ENCODE assay signal across 21 cellular contexts in the genomic region with DNA sequence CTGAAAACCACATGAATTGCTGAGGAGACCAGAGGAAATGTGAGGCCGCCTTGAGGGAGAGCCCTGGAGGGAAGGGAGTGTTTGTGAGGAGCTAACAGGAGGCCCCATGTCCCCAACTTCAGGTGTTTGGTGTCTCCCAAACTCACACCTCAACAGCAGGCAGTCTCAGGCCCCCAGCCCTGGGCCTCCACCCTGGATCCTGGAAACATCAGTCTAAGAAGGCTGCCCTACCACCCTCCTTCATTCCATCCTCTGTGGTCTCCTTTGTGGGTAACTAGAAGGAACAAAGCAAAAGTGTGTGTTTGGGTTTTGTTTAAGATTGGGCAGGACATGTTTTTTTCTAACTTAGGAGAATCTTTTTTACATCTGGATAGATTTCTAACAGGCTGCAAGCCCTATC.
DNase-seq lines count a peak whose midpoint lies in the region; ATAC-seq lines count a peak whose summit lies in the region.
"Had no signal": no experiment of that assay in that cellular context is flagged by ENCODE, and none has a peak within 500 bp of the region (broad histone marks: within the 10 kb centered on the region; RNA-seq: fewer than 3 reads in every experiment).

No MANE protein-coding gene starts in this region.

- DNase-seq in GDM1 (lab: John Stamatoyannopoulos, UW) (peak; percentile 65), memory B cell (ENCODE audit: low spot score in 2 of 2) (no peak), T-helper 9 cell (no peak)
- DNase-seq in Jurkat, Clone E6-1 (ENCODE audit: low read depth, low spot score) = peak; percentile 59
- DNase-seq: CD4-positive, alpha-beta memory T cell; DMS153; H7; HFFc6; NCI-H1105 treated with DMSO at 0.1 percent for 48 hours; NCI-H1694; NCI-H2081 treated with DMSO at 0.1 percent for 48 hours; NCI-H446 treated with DMSO at 0.1 percent for 48 hours; NK-92 treated with Interleukin-12 subunit alpha and Interleukin-12 subunit beta, amount 100 ng/mL, for 24 hours; Right ventricle myocardium superior; SW 1271 had no signal

- peak; percentile 14 for ATAC-seq in HG02852 (IDR thresholded peaks at IDR 0.05; ENCODE audit: unreplicated experiment)
- ATAC-seq in memory B cell (ENCODE audit: low read depth) = no peak
- ATAC-seq in HG03520 (IDR thresholded peaks at IDR 0.05; ENCODE audit: unreplicated experiment) = no peak
- no peak for ATAC-seq in GM19395 (IDR thresholded peaks at IDR 0.05; ENCODE audit: unreplicated experiment)
- ATAC-seq: A549 had no signal

- peaks cover 13% of the 10 kb centered on the region for H3K4me1 Mint-ChIP-seq in memory B cell
- H3K4me1 Mint-ChIP-seq: CD4-positive, alpha-beta memory T cell had no signal

- H3K4me3 ChIP-seq in Jurkat, Clone E6-1 (ENCODE audit: low read length) = no peak overlapping the region
- H3K4me3 ChIP-seq: A549, BLaER1 had no signal

- H3K27ac Mint-ChIP-seq in memory B cell = peak overlapping the region; percentile 2
- H3K27ac Mint-ChIP-seq: CD4-positive, alpha-beta memory T cell; HFFc6 had no signal

- H3K4me3 Mint-ChIP-seq in memory B cell = no peak overlapping the region
- H3K4me3 Mint-ChIP-seq: CD4-positive, alpha-beta memory T cell; HFFc6 had no signal

- H3K36me3 Mint-ChIP-seq in memory B cell = peaks cover under 1% of the 10 kb centered on the region
- H3K36me3 Mint-ChIP-seq: CD4-positive, alpha-beta memory T cell; IgD-negative memory B cell had no signal

- no peaks in the 10 kb centered on the region for H3K27me3 Mint-ChIP-seq in memory B cell
- H3K27me3 Mint-ChIP-seq: CD4-positive, alpha-beta memory T cell; IgD-negative memory B cell had no signal

- H3K9me3 Mint-ChIP-seq in memory B cell = no peaks in the 10 kb centered on the region
- H3K9me3 Mint-ChIP-seq: HFFc6 had no signal

Comparison
In these comparisons a context has a peak if more than half of its experiments do, and no peak if none do; other contexts are left out.
1. DNase-seq: peak in GDM1 (single experiment) and Jurkat, Clone E6-1 (single experiment); none in memory B cell (0 of 2) and T-helper 9 cell (single experiment).